ENCODE assay signal across 32 cellular contexts in genomic region chr20:23939063-23939462, GRCh38. TPM values are rescaled to one million over a fixed set of nuclear protein-coding genes. Genes with fewer than 3 reads are reported as not detected.
"Had no signal": no experiment of that assay in that cellular context is flagged by ENCODE, and none has a peak within 500 bp of the region (broad histone marks: within the 10 kb centered on the region; RNA-seq: fewer than 3 reads in every experiment).

No MANE protein-coding gene starts in this region.

- H3K4me1 ChIP-seq: ascending aorta had no signal

- FAIRE-seq: bronchial epithelial cell, TTC549 had no signal

- H3K4me3 ChIP-seq: ascending aorta, cardiac muscle cell had no signal

- DNase-seq: activated B cell treated with CpG ODN at 0.5 μM for 24 hours; activated CD4-positive, alpha-beta memory T cell treated with anti-CD3 and anti-CD28 coated beads, Interleukin-2, amount 10 ng/mL, durations not matched to agents 7 days and 5 days; activated CD4-positive, alpha-beta T cell treated with anti-CD3 and anti-CD28 coated beads for 4 hours; activated CD4-positive, alpha-beta T cell treated with anti-CD3 and anti-CD28 coated beads, Interleukin-2, amount 50 U/mL, for 1 hour; activated CD4-positive, alpha-beta T cell treated with anti-CD3 and anti-CD28 coated beads, Interleukin-2, amount 50 U/mL, for 48 hours; activated CD4-positive, CD25-positive, alpha-beta regulatory T cell treated with anti-CD3 and anti-CD28 coated beads, Interleukin-2, amount 50 U/mL, for 72 hours; activated CD8-positive, alpha-beta memory T cell treated with anti-CD3 and anti-CD28 coated beads for 24 hours; activated CD8-positive, alpha-beta memory T cell treated with anti-CD3 and anti-CD28 coated beads, Interleukin-2, amount 10 ng/mL, durations not matched to agents 7 days and 5 days; activated CD8-positive, alpha-beta memory T cell treated with anti-CD3 and anti-CD28 coated beads, Interleukin-2, amount 50 U/mL, for 48 hours; activated CD8-positive, alpha-beta T cell treated with anti-CD3 and anti-CD28 coated beads, Interleukin-2, amount 10 ng/mL, durations not matched to agents 7 days and 5 days; activated effector memory CD4-positive, alpha-beta T cell treated with Interleukin-2 at 50 U/mL for 16 hours; activated gamma-delta T cell; activated naive CD4-positive, alpha-beta T cell treated with anti-CD3 and anti-CD28 coated beads, Interleukin-2, amount 10 ng/mL, durations not matched to agents 7 days and 5 days; activated naive CD4-positive, alpha-beta T cell treated with Interleukin-2 at 50 U/mL for 16 hours; activated naive CD8-positive, alpha-beta T cell treated with anti-CD3 and anti-CD28 coated beads, Interleukin-2, amount 10 ng/mL, durations not matched to agents 7 days and 5 days; activated naive CD8-positive, alpha-beta T cell treated with anti-CD3 and anti-CD28 coated beads, Interleukin-2, amount 50 U/mL, for 24 hours; activated T-cell treated with anti-CD3 and anti-CD28 coated beads, Interleukin-2, amount 50 U/mL, for 24 hours; activated T-cell treated with anti-CD3 and anti-CD28 coated beads, Interleukin-2, amount 50 U/mL, for 48 hours; amygdala; anterior cingulate cortex; central memory CD4-positive, alpha-beta T cell; SW 1271; T-helper 1 cell; T-helper 2 cell; T-helper 9 cell had no signal

- H3K36me3 ChIP-seq: ascending aorta, cardiac muscle cell had no signal

- H3K27me3 ChIP-seq: ascending aorta, cardiac muscle cell had no signal

- H3K9me3 ChIP-seq: ascending aorta had no signal

- H3K27ac ChIP-seq: ascending aorta, cardiac muscle cell, VCaP had no signal

- ATAC-seq: activated CD8-positive, alpha-beta memory T cell treated with anti-CD3 and anti-CD28 coated beads, Interleukin-2, amount 10 ng/mL, durations not matched to agents 7 days and 5 days; activated CD8-positive, alpha-beta T cell treated with anti-CD3 and anti-CD28 coated beads, Interleukin-2, amount 10 ng/mL, durations not matched to agents 7 days and 5 days had no signal

RNA-seq across cellular contexts. Expression of gene GGTLC1, which starts 49.5 kb away (rescaled TPM):
- total RNA-seq: activated B cell treated with CpG ODN at 0.5 μM for 24 hours; activated CD4-positive, alpha-beta memory T cell treated with anti-CD3 and anti-CD28 coated beads, Interleukin-2, amount 10 ng/mL, durations not matched to agents 7 days and 5 days; activated CD4-positive, alpha-beta T cell treated with anti-CD3 and anti-CD28 coated beads, Interleukin-2, amount 10 ng/mL, durations not matched to agents 24 days and 14 days; activated CD8-positive, alpha-beta memory T cell treated with anti-CD3 and anti-CD28 coated beads, Interleukin-2, amount 10 ng/mL, durations not matched to agents 7 days and 5 days; activated CD8-positive, alpha-beta T cell treated with anti-CD3 and anti-CD28 coated beads, Interleukin-2, amount 10 ng/mL, durations not matched to agents 7 days and 5 days; activated naive CD8-positive, alpha-beta T cell treated with anti-CD3 and anti-CD28 coated beads, Interleukin-2, amount 10 ng/mL, durations not matched to agents 7 days and 5 days; activated T-helper 2 cell treated with anti-CD3 and anti-CD28 coated beads, Interferon-gamma antibody, Interleukin-2, Interleukin-4, amounts not matched to agents 10 μg/mL and 5 μg/mL and 100 μg/mL, durations not matched to agents 14 hours and 24 hours and 36 hours; ascending aorta; bronchial epithelial cell; cardiac muscle cell had no signal
- polyA plus RNA-seq: cardiac muscle cell had no signal

RNA-seq across cellular contexts. Expression of gene CST5, which starts 59.5 kb away (rescaled TPM):
- total RNA-seq: activated B cell treated with CpG ODN at 0.5 μM for 24 hours; activated CD4-positive, alpha-beta memory T cell treated with anti-CD3 and anti-CD28 coated beads, Interleukin-2, amount 10 ng/mL, durations not matched to agents 7 days and 5 days; activated CD4-positive, alpha-beta T cell treated with anti-CD3 and anti-CD28 coated beads, Interleukin-2, amount 10 ng/mL, durations not matched to agents 24 days and 14 days; activated CD8-positive, alpha-beta memory T cell treated with anti-CD3 and anti-CD28 coated beads, Interleukin-2, amount 10 ng/mL, durations not matched to agents 7 days and 5 days; activated CD8-positive, alpha-beta T cell treated with anti-CD3 and anti-CD28 coated beads, Interleukin-2, amount 10 ng/mL, durations not matched to agents 7 days and 5 days; activated naive CD8-positive, alpha-beta T cell treated with anti-CD3 and anti-CD28 coated beads, Interleukin-2, amount 10 ng/mL, durations not matched to agents 7 days and 5 days; activated T-helper 2 cell treated with anti-CD3 and anti-CD28 coated beads, Interferon-gamma antibody, Interleukin-2, Interleukin-4, amounts not matched to agents 10 μg/mL and 5 μg/mL and 100 μg/mL, durations not matched to agents 14 hours and 24 hours and 36 hours; ascending aorta; bronchial epithelial cell; cardiac muscle cell had no signal
